Comparison of ENCODE assay signal across 8 cellular contexts in the genomic region with DNA sequence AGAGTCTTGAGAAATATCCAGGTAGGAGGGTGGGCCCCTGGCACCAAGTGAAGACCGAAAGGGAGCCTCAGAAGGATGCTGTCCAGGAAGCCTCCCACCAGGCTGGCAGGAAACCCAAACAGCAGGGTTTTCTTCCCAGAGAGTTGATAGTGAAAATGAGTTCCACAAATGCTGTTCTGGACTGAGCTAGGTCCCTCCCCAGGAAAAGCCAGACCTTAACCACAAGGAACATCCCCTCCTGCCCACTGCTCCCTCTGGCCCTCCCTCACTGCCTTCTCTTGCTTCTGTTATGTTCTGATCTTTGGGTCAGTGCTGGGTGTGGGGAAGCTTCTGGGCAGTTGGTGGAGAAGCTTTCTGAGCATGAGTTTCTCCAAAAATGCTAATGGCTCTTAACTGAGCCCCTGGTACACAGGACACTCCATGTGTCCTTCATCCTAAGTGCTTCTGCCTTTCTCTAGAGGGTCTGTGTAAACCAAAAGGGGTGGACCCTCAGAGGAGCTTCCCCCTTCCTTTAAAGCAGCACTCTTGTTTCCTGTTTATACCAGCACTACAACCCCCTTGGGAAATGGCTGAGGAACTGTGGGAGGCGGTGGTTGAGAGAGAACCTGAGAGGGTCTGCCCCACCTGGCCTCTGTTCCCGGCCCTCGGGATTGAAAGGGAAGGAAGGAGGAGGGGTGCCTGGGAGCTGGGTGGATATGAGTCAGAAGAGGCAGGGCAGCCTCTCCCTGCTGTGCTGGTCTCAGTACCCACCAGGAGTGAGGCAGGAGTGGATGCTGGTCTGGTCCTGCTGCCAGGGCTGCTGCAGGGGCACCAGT. TPM values are rescaled to one million over a fixed set of nuclear protein-coding genes. Genes with fewer than 3 reads are reported as not detected.
DNase-seq lines count a peak whose midpoint lies in the region; ATAC-seq, FAIRE-seq and TF ChIP-seq lines count a peak whose summit lies in the region.

No MANE protein-coding gene starts in this region.

- H3K27ac ChIP-seq in GM12878 (ENCODE audit: control insufficient read depth, insufficient read depth) (peak overlapping the region; percentile 27), lower lobe of right lung (peak overlapping the region; percentile 48)

- peak; percentile 65 for DNase-seq in ELR (ENCODE audit: low read depth)
- peak; percentile 91 to 93 for DNase-seq in NCI-H187 (lab: John Stamatoyannopoulos, UW)
- no peak for DNase-seq in GM12878 (ENCODE audit: low read depth, low spot score)
- DNase-seq in lower lobe of right lung = no peak
- DNase-seq in NCI-H2196 (lab: John Stamatoyannopoulos, UW; ENCODE audit: unreplicated experiment) = no peak
- no peak for DNase-seq in NCI-H82 (lab: John Stamatoyannopoulos, UW)

- TF ChIP-seq EP300 in GM12878 (IDR thresholded peaks at IDR 0.05; ENCODE audit: borderline replicate concordance in 1 of 2, control insufficient read depth in 1 of 2, low read depth in 2 of 2, low read length in 2 of 2) = no peak

- peaks cover 12% of the 10 kb centered on the region for H3K79me2 ChIP-seq in GM12878 (ENCODE audit: control insufficient read depth, insufficient read depth, low read length)

- RAD21 ChIA-PET in GM12878 (lab: Charles Lee; ENCODE audit: unreplicated experiment) = interaction anchor here (0.9 to 5.3 kb wide), 6 partner anchors 23 to 42 kb away, joined by 3 to 54 read pairs (median 4); partner anchors contain the start of gene CDS2

- H3K4me3 ChIP-seq in GM12878 (no peak overlapping the region), lower lobe of right lung (no peak overlapping the region)

- no peak for FAIRE-seq in GM12878 (lab: Jason Lieb, UNC)

- no peak overlapping the region for H2AFZ ChIP-seq in GM12878 (ENCODE audit: control insufficient read depth, low read depth, low read length)

- peak; percentile 7 for ATAC-seq in GM12878
- peak; percentile 60 to 65 for ATAC-seq in lower lobe of right lung
- ATAC-seq in GM18505 (IDR thresholded peaks at IDR 0.05; ENCODE audit: unreplicated experiment) = no peak
- no peak for ATAC-seq in HG02981 (IDR thresholded peaks at IDR 0.05; ENCODE audit: unreplicated experiment)

- H3K9me3 ChIP-seq in GM12878 (replicated peaks; ENCODE audit: control insufficient read depth, insufficient read depth, low read length) (no peaks in the 10 kb centered on the region), lower lobe of right lung (no peaks in the 10 kb centered on the region)

- H4K20me1 ChIP-seq in GM12878 (ENCODE audit: control insufficient read depth, insufficient read depth) = no peaks in the 10 kb centered on the region; the same call in 1 of the 2 replicates

- in situ Hi-C loops in GM12878 (cut with MboI) = no loop called here

- H3K36me3 ChIP-seq in GM12878 (ENCODE audit: control insufficient read depth in 2 of 2, insufficient read depth in 2 of 2, low read length in 1 of 2) = no peaks in the 10 kb centered on the region; a peak in 1 of 4 replicates
- peaks cover 10% of the 10 kb centered on the region for H3K36me3 ChIP-seq in lower lobe of right lung

- H3K4me2 ChIP-seq in GM12878 (ENCODE audit: control insufficient read depth, insufficient read depth) = peak overlapping the region; percentile 51

- no peaks in the 10 kb centered on the region for H3K27me3 ChIP-seq in GM12878 (replicated peaks in 1 of 2; ENCODE audit: control insufficient read depth in 2 of 2, insufficient read depth in 2 of 2, low read length in 1 of 2)
- no peaks in the 10 kb centered on the region for H3K27me3 ChIP-seq in lower lobe of right lung (ENCODE audit: low read depth)

- SMC1A ChIA-PET in GM12878 (lab: Charles Lee; ENCODE audit: uncharacterized antibody, unreplicated experiment) = interaction anchor here (1.2 to 6.7 kb wide), 7 partner anchors 11 to 42 kb away, joined by 4 to 64 read pairs (median 11); partner anchors contain the start of gene CDS2

- POLR2A ChIA-PET in GM12878 (lab: Charles Lee) = interaction anchor here (0.5 to 2.0 kb wide), 3 partner anchors 37 to 57 kb away, joined by 3 to 10 read pairs (median 5); partner anchors contain the start of gene CDS2

- H3K4me1 ChIP-seq in GM12878 (ENCODE audit: control insufficient read depth, insufficient read depth, low read length) (peaks cover 55% of the 10 kb centered on the region), lower lobe of right lung (peaks cover 63% of the 10 kb centered on the region)

- TF ChIP-seq RAD21 in GM12878 (IDR thresholded peaks at IDR 0.05; ENCODE audit: insufficient read depth, low read depth, low read length) = no peak

- intact Hi-C loops in GM12878 (cut with micrococcal nuclease; ENCODE audit: unreplicated experiment) (no loop called here), lower lobe of right lung (cut with DNase I) (no loop called here)

- CTCF ChIA-PET in GM12878 (lab: Yijun Ruan, JAX) = interaction anchor here (0.7 to 8.4 kb wide), 12 partner anchors 10 to 54 kb away, joined by 3 to 56 read pairs (median 3); partner anchors contain the start of gene CDS2

- WGBS in GM12878 (ENCODE audit: insufficient coverage, insufficient replicate concordance, low lambda C conversion rate, missing lambda C conversion rate) = 13% methylated on average over 4 of the region's 4 CpGs

- BruUV-seq in GM12878 (replicated peaks; lab: Mats Ljungman, UMichigan) = no TSS peak

- TF ChIP-seq CTCF in GM12878 (IDR thresholded peaks at IDR 0.05 in 2 of 3, conservative IDR thresholded peaks at IDR 0.05 in 1 of 3; ENCODE audit: control insufficient read depth in 2 of 3, extremely low read depth in 1 of 3, insufficient read depth in 1 of 3, low read depth in 3 of 3, low read length in 3 of 3) (no peak), lower lobe of right lung (IDR thresholded peaks at IDR 0.05) (no peak)

- H3K9ac ChIP-seq in GM12878 (ENCODE audit: control insufficient read depth, insufficient read depth, low read length) = no peak overlapping the region

- TF ChIP-seq POLR2A in GM12878 (IDR thresholded peaks at IDR 0.05; ENCODE audit: low read depth, low read length) = no peak
- no peak for TF ChIP-seq POLR2A in GM18505 (IDR thresholded peaks at IDR 0.05; ENCODE audit: borderline replicate concordance, extremely low read depth, insufficient read depth, insufficient read length)

TF ChIP-seq in GM12878, 131 proteins besides CTCF, POLR2A, EP300 and RAD21 (continues in another document):
- peak; percentile 88 for TF ChIP-seq MEF2B (IDR thresholded peaks at IDR 0.05; ENCODE audit: partially characterized antibody, poor library complexity, severe bottlenecking)

RNA-seq across cellular contexts. Expression of gene CDS2, which starts 42.0 kb away (rescaled TPM):
- 65.8 and 72.7 TPM in 2 replicates for total RNA-seq in GM12878 (2013; cell fraction: nucleolus; rRNA removed)
- total RNA-seq in GM12878 (2014; rRNA removed) = 16.5 and 19.6 TPM in 2 replicates
- 19.3 and 19.8 TPM in 2 replicates for total RNA-seq in GM12878 (2014; rRNA removed; fragmentation: Illumina TruSeq; extraction: Trizol)
- total RNA-seq in GM12878 (2021) = 41.1 and 41.4 TPM in 2 replicates
- 8.5 TPM for polyA plus RNA-seq in GM12878 (2011; ENCODE audit: low read depth)
- 89.4 and 94.7 TPM in 2 replicates for polyA plus RNA-seq in GM12878 (2011; rRNA removed)
- polyA plus RNA-seq in GM12878 (2011; cell fraction: cytosol; rRNA removed) = 34.4 and 52.3 TPM in 2 replicates
- 38.5 and 57.8 TPM in 2 replicates for polyA plus RNA-seq in GM12878 (2011; cell fraction: nucleus; rRNA removed)
- 9.9 and 13.1 TPM in 2 replicates for polyA plus RNA-seq in GM12878 (2012)
- 26.4 and 29.3 TPM in 2 replicates for polyA plus RNA-seq in GM12878 (2014; fragmentation: Illumina TruSeq; extraction: Trizol)
- polyA plus RNA-seq in GM12878 (2014; fragmentation: Nextera tagmentation; extraction: Ambion mirVana) = 10 to 100 TPM; 11.5 to 15.4 TPM
- 13.5 and 17.8 TPM in 2 replicates for polyA plus RNA-seq in GM12878 (2014; rRNA removed)
- 10 to 100 TPM; 59.5 to 59.8 TPM for polyA plus RNA-seq in GM12878 (2016; fragmentation: Nextera tagmentation; extraction: Ambion mirVana)
- polyA minus RNA-seq in GM12878 (2011; rRNA and poly(A)+ RNA removed) = 64.4 and 105 TPM in 2 replicates
- polyA minus RNA-seq in GM12878 (2011; cell fraction: cytosol; rRNA and poly(A)+ RNA removed) = 9.4 and 16.5 TPM in 2 replicates
- 15.5 and 20.8 TPM in 2 replicates for polyA minus RNA-seq in GM12878 (2011; cell fraction: nucleus; rRNA and poly(A)+ RNA removed)
- total RNA-seq in lower lobe of right lung = 63.3 TPM

RNA-seq across cellular contexts. Expression of gene PCNA, which starts 49.0 kb away (rescaled TPM):
- 68.2 and 72.6 TPM in 2 replicates for total RNA-seq in GM12878 (2013; cell fraction: nucleolus; rRNA removed)
- 493 and 526 TPM in 2 replicates for total RNA-seq in GM12878 (2014; rRNA removed)
- 470 and 509 TPM in 2 replicates for total RNA-seq in GM12878 (2014; rRNA removed; fragmentation: Illumina TruSeq; extraction: Trizol)
- 389 and 402 TPM in 2 replicates for total RNA-seq in GM12878 (2021)
- 175 TPM for polyA plus RNA-seq in GM12878 (2011; ENCODE audit: low read depth)
- 565 and 738 TPM in 2 replicates for polyA plus RNA-seq in GM12878 (2011; rRNA removed)
- polyA plus RNA-seq in GM12878 (2011; cell fraction: cytosol; rRNA removed) = 683 and 744 TPM in 2 replicates
- polyA plus RNA-seq in GM12878 (2011; cell fraction: nucleus; rRNA removed) = 317 and 447 TPM in 2 replicates
- polyA plus RNA-seq in GM12878 (2012) = 215 and 236 TPM in 2 replicates
- polyA plus RNA-seq in GM12878 (2014; fragmentation: Illumina TruSeq; extraction: Trizol) = 459 and 487 TPM in 2 replicates
- 100 to 1,000 TPM; 651 to 694 TPM for polyA plus RNA-seq in GM12878 (2014; fragmentation: Nextera tagmentation; extraction: Ambion mirVana)
- 464 and 516 TPM in 2 replicates for polyA plus RNA-seq in GM12878 (2014; rRNA removed)
- 100 to 1,000 TPM; 568 to 618 TPM for polyA plus RNA-seq in GM12878 (2016; fragmentation: Nextera tagmentation; extraction: Ambion mirVana)
- 328 and 409 TPM in 2 replicates for polyA minus RNA-seq in GM12878 (2011; rRNA and poly(A)+ RNA removed)
- polyA minus RNA-seq in GM12878 (2011; cell fraction: cytosol; rRNA and poly(A)+ RNA removed) = 236 and 284 TPM in 2 replicates
- polyA minus RNA-seq in GM12878 (2011; cell fraction: nucleus; rRNA and poly(A)+ RNA removed) = 83.2 and 141 TPM in 2 replicates
- total RNA-seq in lower lobe of right lung = 48.1 TPM

RNA-seq across cellular contexts. Expression of gene TMEM230, which starts 55.9 kb away (rescaled TPM):
- 48.5 and 48.6 TPM in 2 replicates for total RNA-seq in GM12878 (2013; cell fraction: nucleolus; rRNA removed)
- total RNA-seq in GM12878 (2014; rRNA removed) (139 and 176 TPM in 2 replicates), GM12878 (2014; rRNA removed; fragmentation: Illumina TruSeq; extraction: Trizol) (102 and 105 TPM in 2 replicates), GM12878 (2021) (81.7 and 82.4 TPM in 2 replicates), lower lobe of right lung (98.9 TPM)
- polyA plus RNA-seq in GM12878 (2011; ENCODE audit: low read depth) = 55.1 TPM
- polyA plus RNA-seq in GM12878 (2011; rRNA removed) (131 and 151 TPM in 2 replicates), GM12878 (2014; fragmentation: Illumina TruSeq; extraction: Trizol) (129 and 150 TPM in 2 replicates), GM12878 (2014; fragmentation: Nextera tagmentation; extraction: Ambion mirVana) (10 to 100 TPM; 53.0 to 69.1 TPM), GM12878 (2014; rRNA removed) (141 and 157 TPM in 2 replicates), GM12878 (2016; fragmentation: Nextera tagmentation; extraction: Ambion mirVana) (100 to 1,000 TPM; 183 to 185 TPM)
- 99.3 and 105 TPM in 2 replicates for polyA plus RNA-seq in GM12878 (2011; cell fraction: cytosol; rRNA removed)
- polyA plus RNA-seq in GM12878 (2011; cell fraction: nucleus; rRNA removed) = 32.1 and 46.0 TPM in 2 replicates
- 72.7 and 77.3 TPM in 2 replicates for polyA plus RNA-seq in GM12878 (2012)
- 38.9 and 49.5 TPM in 2 replicates for polyA minus RNA-seq in GM12878 (2011; rRNA and poly(A)+ RNA removed)
- polyA minus RNA-seq in GM12878 (2011; cell fraction: cytosol; rRNA and poly(A)+ RNA removed) = 17.6 and 21.7 TPM in 2 replicates
- polyA minus RNA-seq in GM12878 (2011; cell fraction: nucleus; rRNA and poly(A)+ RNA removed) = 10.4 and 10.6 TPM in 2 replicates

Comparison
In these comparisons a context has a peak if more than half of its experiments do, and no peak if none do; other contexts are left out.
1. DNase-seq: peak in ELR (single experiment) and NCI-H187 (2 of 2); none in GM12878 (single experiment), lower lobe of right lung (single experiment), NCI-H2196 (single experiment) and NCI-H82 (single experiment).
2. ATAC-seq: peak in GM12878 (single experiment) and lower lobe of right lung (2 of 2); none in GM18505 (single experiment) and HG02981 (single experiment).